Comparison of ENCODE assay signal across 17 cellular contexts in the genomic region with DNA sequence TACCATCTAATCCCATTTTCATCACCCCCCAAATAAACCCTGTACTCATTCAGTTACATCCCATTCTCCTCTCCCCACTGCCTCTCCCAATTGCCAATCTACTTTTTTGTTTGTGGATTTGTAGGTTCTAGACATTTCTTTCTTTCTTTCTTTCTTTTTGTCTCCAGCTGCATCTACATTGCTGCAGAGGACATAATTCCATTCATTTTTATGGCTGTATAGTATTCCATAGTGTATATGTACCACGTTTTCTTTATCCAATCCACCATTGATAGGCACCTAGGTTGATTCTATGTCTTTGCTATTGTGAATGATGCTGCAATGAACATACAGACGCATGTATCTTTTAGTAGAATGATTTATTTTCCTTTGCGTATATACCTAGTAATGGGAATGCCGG. TPM values are rescaled to one million over a fixed set of nuclear protein-coding genes. Genes with fewer than 3 reads are reported as not detected.
DNase-seq lines count a peak whose midpoint lies in the region; ATAC-seq and TF ChIP-seq lines count a peak whose summit lies in the region.
"Had no signal": no experiment of that assay in that cellular context is flagged by ENCODE, and none has a peak within 500 bp of the region (broad histone marks: within the 10 kb centered on the region; RNA-seq: fewer than 3 reads in every experiment).

No MANE protein-coding gene starts in this region.

- H2AFZ ChIP-seq in GM23338, result no peak overlapping the region

- H3K4me1 ChIP-seq in GM23338 (ENCODE audit: insufficient read depth) (peaks cover 5% of the 10 kb centered on the region; the same call in 1 of the 2 replicates), gastroesophageal sphincter (peaks cover 0 to 11% (median 0%) of the 10 kb centered on the region in 3 donors)

- H3K9me3 Mint-ChIP-seq in GM23338, result peaks cover 6% of the 10 kb centered on the region; the same call in 2 of the 3 replicates

- no peaks in the 10 kb centered on the region for H3K36me3 Mint-ChIP-seq in GM23338 (ENCODE audit: low read depth)

- no peaks in the 10 kb centered on the region for H3K79me2 ChIP-seq in GM23338 (replicated peaks; ENCODE audit: insufficient read depth)

- peak overlapping the region; percentile 88 for H3K4me3 Mint-ChIP-seq in GM23338

- H3K4me3 ChIP-seq in GM23338 (peak overlapping the region; percentile 79), MG63 (peak overlapping the region; percentile 35), gastroesophageal sphincter (peak overlapping the region; percentile 16 to 46), retinal pigment epithelial cell (ENCODE audit: low read length) (peak overlapping the region; percentile 51), dorsolateral prefrontal cortex (peak overlapping the region in 24 of 59 donors; percentile 38 to 63 (median 54))
- H3K4me3 ChIP-seq: body of pancreas had no signal

- H3K9me2 ChIP-seq in GM23338 (ENCODE audit: insufficient read depth), result no peaks in the 10 kb centered on the region

- peak overlapping the region; percentile 70 for H3K4me2 ChIP-seq in GM23338
- H3K4me2 ChIP-seq: KMS-11 had no signal

- no peak for DNase-seq in GM23338 (ENCODE audit: low spot score)
- DNase-seq in MG63, result no peak
- no peak for DNase-seq in retinal pigment epithelial cell (ENCODE audit: low read depth)
- no peak for DNase-seq in NCI-H146 treated with DMSO at 0.1 percent for 48 hours (lab: John Stamatoyannopoulos, UW; ENCODE audit: unreplicated experiment)
- DNase-seq in dorsolateral prefrontal cortex, result no peak
- DNase-seq: activated T-cell treated with anti-CD3 and anti-CD28 coated beads, Interleukin-2, amount 50 U/mL, for 48 hours; GOT3; NCI-H2081; NCI-H774; SHP77 treated with DMSO at 0.1 percent for 48 hours had no signal

- peaks cover 10% of the 10 kb centered on the region; the same call in 1 of the 2 replicates for H3K9me3 ChIP-seq in MG63
- H3K9me3 ChIP-seq in gastroesophageal sphincter, result no peaks in the 10 kb centered on the region
- H3K9me3 ChIP-seq: body of pancreas had no signal

- intact Hi-C loops in dorsolateral prefrontal cortex (cut with DNase I), result no loop called here

- ATAC-seq in GM23338 (no peak), gastroesophageal sphincter (no peak), HG02973 (IDR thresholded peaks at IDR 0.05; ENCODE audit: unreplicated experiment) (no peak)
- ATAC-seq: activated CD4-positive, CD25-positive, alpha-beta regulatory T cell treated with anti-CD3 and anti-CD28 coated beads, Interleukin-2, amount 50 U/mL, for 24 hours; body of pancreas had no signal

- no peaks in the 10 kb centered on the region for H3F3A ChIP-seq in GM23338 (replicated peaks; ENCODE audit: low read depth)

- H3K27me3 Mint-ChIP-seq in GM23338 (ENCODE audit: insufficient read depth, low read depth, poor library complexity), result peaks cover 6% of the 10 kb centered on the region

- no peaks in the 10 kb centered on the region for H4K20me1 ChIP-seq in GM23338 (replicated peaks; ENCODE audit: insufficient read depth)

- H3K4me1 Mint-ChIP-seq in GM23338, result peaks cover 10% of the 10 kb centered on the region

- no peak for TF ChIP-seq POLR2A in gastroesophageal sphincter (IDR thresholded peaks at IDR 0.05)

- 85% methylated on average over 4 of the region's 4 CpGs for WGBS in gastroesophageal sphincter (ENCODE audit: low coverage in 1 of 2), 2 donors

- H3K27me3 ChIP-seq in GM23338 (ENCODE audit: insufficient read depth) (peaks cover 8% of the 10 kb centered on the region; the same call in 1 of the 2 replicates), MG63 (peaks cover 40% of the 10 kb centered on the region), gastroesophageal sphincter (peaks cover 55% of the 10 kb centered on the region), dorsolateral prefrontal cortex (peaks cover 0 to 72% (median 25%) of the 10 kb centered on the region in 45 donors)

- H3K27ac Mint-ChIP-seq in GM23338, result no peak overlapping the region

- TF ChIP-seq EP300 in gastroesophageal sphincter (IDR thresholded peaks at IDR 0.05), result no peak

- TF ChIP-seq CTCF in GM23338 (conservative IDR thresholded peaks at IDR 0.05; ENCODE audit: low read depth in 2 of 2) (no peak), gastroesophageal sphincter (IDR thresholded peaks at IDR 0.05) (no peak), retinal pigment epithelial cell (conservative IDR thresholded peaks at IDR 0.05; ENCODE audit: low read depth, low read length) (no peak), dorsolateral prefrontal cortex (IDR thresholded peaks at IDR 0.05 in 54 of 56, conservative IDR thresholded peaks at IDR 0.05 in 2 of 56; ENCODE audit: low read depth in 1 of 56, partially characterized antibody in 56 of 56) (no peak)

- H3K27ac ChIP-seq in GM23338 (ENCODE audit: low read depth) (no peak overlapping the region), gastroesophageal sphincter (no peak overlapping the region), dorsolateral prefrontal cortex (peak overlapping the region in 1 of 59 donors; percentile 84)
- H3K27ac ChIP-seq: body of pancreas, KMS-11 had no signal

- H3K36me3 ChIP-seq in GM23338 (ENCODE audit: insufficient read depth), result no peaks in the 10 kb centered on the region
- no peaks in the 10 kb centered on the region for H3K36me3 ChIP-seq in MG63
- no peaks in the 10 kb centered on the region for H3K36me3 ChIP-seq in gastroesophageal sphincter

TF ChIP-seq in GM23338, 12 proteins besides CTCF, POLR2A, EP300 and RAD21 (continues in another document):
- TF ChIP-seq EZH2 (IDR thresholded peaks at IDR 0.05; ENCODE audit: low read depth, unreplicated experiment), result no peak
- TF ChIP-seq ZNF114 (CRISPR knock-in tag; IDR thresholded peaks at IDR 0.05), result no peak
- TF ChIP-seq ZNF331 (CRISPR knock-in tag; IDR thresholded peaks at IDR 0.05; ENCODE audit: low read depth), result no peak
- no peak for TF ChIP-seq CREB1 (CRISPR knock-in tag; IDR thresholded peaks at IDR 0.05; ENCODE audit: low read depth)
- TF ChIP-seq EZH2phosphoT487 (IDR thresholded peaks at IDR 0.05; ENCODE audit: unreplicated experiment), result no peak
- TF ChIP-seq, protein P1, sequence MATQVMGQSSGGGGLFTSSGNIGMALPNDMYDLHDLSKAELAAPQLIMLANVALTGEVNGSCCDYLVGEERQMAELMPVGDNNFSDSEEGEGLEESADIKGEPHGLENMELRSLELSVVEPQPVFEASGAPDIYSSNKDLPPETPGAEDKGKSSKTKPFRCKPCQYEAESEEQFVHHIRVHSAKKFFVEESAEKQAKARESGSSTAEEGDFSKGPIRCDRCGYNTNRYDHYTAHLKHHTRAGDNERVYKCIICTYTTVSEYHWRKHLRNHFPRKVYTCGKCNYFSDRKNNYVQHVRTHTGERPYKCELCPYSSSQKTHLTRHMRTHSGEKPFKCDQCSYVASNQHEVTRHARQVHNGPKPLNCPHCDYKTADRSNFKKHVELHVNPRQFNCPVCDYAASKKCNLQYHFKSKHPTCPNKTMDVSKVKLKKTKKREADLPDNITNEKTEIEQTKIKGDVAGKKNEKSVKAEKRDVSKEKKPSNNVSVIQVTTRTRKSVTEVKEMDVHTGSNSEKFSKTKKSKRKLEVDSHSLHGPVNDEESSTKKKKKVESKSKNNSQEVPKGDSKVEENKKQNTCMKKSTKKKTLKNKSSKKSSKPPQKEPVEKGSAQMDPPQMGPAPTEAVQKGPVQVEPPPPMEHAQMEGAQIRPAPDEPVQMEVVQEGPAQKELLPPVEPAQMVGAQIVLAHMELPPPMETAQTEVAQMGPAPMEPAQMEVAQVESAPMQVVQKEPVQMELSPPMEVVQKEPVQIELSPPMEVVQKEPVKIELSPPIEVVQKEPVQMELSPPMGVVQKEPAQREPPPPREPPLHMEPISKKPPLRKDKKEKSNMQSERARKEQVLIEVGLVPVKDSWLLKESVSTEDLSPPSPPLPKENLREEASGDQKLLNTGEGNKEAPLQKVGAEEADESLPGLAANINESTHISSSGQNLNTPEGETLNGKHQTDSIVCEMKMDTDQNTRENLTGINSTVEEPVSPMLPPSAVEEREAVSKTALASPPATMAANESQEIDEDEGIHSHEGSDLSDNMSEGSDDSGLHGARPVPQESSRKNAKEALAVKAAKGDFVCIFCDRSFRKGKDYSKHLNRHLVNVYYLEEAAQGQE (IDR thresholded peaks at IDR 0.05; ENCODE audit: unreplicated experiment), result no peak
- TF ChIP-seq JUNB (IDR thresholded peaks at IDR 0.05; ENCODE audit: unreplicated experiment), result no peak

RNA-seq across cellular contexts. Expression of a gene that starts 6.3 kb away (rescaled TPM):
- 15.5 and 18.0 TPM in 2 replicates for total RNA-seq in GM23338 (2014; rRNA removed; shearing (Covaris generic))
- 15.2 and 17.6 TPM in 2 replicates for polyA plus RNA-seq in GM23338 (2016; fragmentation: Nextera tagmentation; extraction: Ambion mirVana)
- total RNA-seq in MG63 (2014; rRNA removed; shearing (Covaris generic); ENCODE audit: low replicate concordance), result not detected in 2 replicates
- total RNA-seq in gastroesophageal sphincter (under 1 TPM in 2 of 4 donors, not detected in 2; 0.27 to 0.79 TPM), dorsolateral prefrontal cortex (100 to 1,000 TPM in 73 of 120 experiments, 10 to 100 TPM in 47; 22.3 to 219 (median 111) TPM)
- total RNA-seq: endothelial cell of umbilical vein had no signal
- polyA plus RNA-seq: endothelial cell of umbilical vein had no signal

RNA-seq across cellular contexts. Expression of a gene that starts 50.9 kb away (rescaled TPM):
- total RNA-seq in GM23338 (2014; rRNA removed; shearing (Covaris generic)), result 0.04 and 0.07 TPM in 2 replicates
- polyA plus RNA-seq in GM23338 (2016; fragmentation: Nextera tagmentation; extraction: Ambion mirVana), result 0.05 TPM in 1 of 2 replicates, not detected in the other
- total RNA-seq in MG63 (2014; rRNA removed; shearing (Covaris generic); ENCODE audit: low replicate concordance), result not detected in 2 replicates
- not detected for total RNA-seq in gastroesophageal sphincter
- total RNA-seq in dorsolateral prefrontal cortex, result under 1 TPM in 21 of 120 experiments, not detected in 99; 0.07 to 0.32 (median 0.14) TPM
- total RNA-seq: endothelial cell of umbilical vein, temporal lobe had no signal
- polyA plus RNA-seq: endothelial cell of umbilical vein had no signal
